In genomic region chr19:42201489-42202289, GRCh38 we compare ENCODE assay signal across 9 cellular contexts. TPM values are rescaled to one million over a fixed set of nuclear protein-coding genes. Genes with fewer than 3 reads are reported as not detected.
A peak's percentile ranks its signal among the peaks of the same experiment; 100 is the strongest.
DNase-seq lines count a peak whose midpoint lies in the region; ATAC-seq and TF ChIP-seq lines count a peak whose summit lies in the region.
"Had no signal": no experiment of that assay in that cellular context is flagged by ENCODE, and none has a peak within 500 bp of the region (broad histone marks: within the 10 kb centered on the region; RNA-seq: fewer than 3 reads in every experiment).

No MANE protein-coding gene starts in this region.

- H2AFZ ChIP-seq in DND-41 (ENCODE audit: low read depth, low read length), result no peak overlapping the region

- peaks cover 61% of the 10 kb centered on the region for H3K36me3 ChIP-seq in DND-41 (ENCODE audit: insufficient read depth, low read length)
- H3K36me3 ChIP-seq in lung (ENCODE audit: control insufficient read depth in 2 of 2, insufficient read depth in 2 of 2, low read length in 2 of 2), result peaks cover 21 to 62% of the 10 kb centered on the region in 2 donors

- no peak overlapping the region for H3K9ac ChIP-seq in DND-41 (ENCODE audit: low read depth, low read length)

- peaks cover 19% of the 10 kb centered on the region for H3K79me2 ChIP-seq in DND-41 (ENCODE audit: insufficient read depth, low read length)

- H4K20me1 ChIP-seq in DND-41 (ENCODE audit: insufficient read depth, low read length), result peaks cover 8% of the 10 kb centered on the region

- no peak for ATAC-seq in DND-41 (ENCODE audit: insufficient read depth, low read depth)
- ATAC-seq in HG03039 (IDR thresholded peaks at IDR 0.05; ENCODE audit: unreplicated experiment), result peak; percentile 35
- peak; percentile 71 for ATAC-seq in lung (ENCODE audit: insufficient read depth, low FRiP score)
- no peak for ATAC-seq in HG03135 (IDR thresholded peaks at IDR 0.05; ENCODE audit: unreplicated experiment)

- H3K27ac ChIP-seq in DND-41 (ENCODE audit: low read length) (0 out of 2 replicates have a peak overlapping the region, but pooled peaks have one; percentile 4), lung (ENCODE audit: low read depth in 1 of 2, low read length in 1 of 2) (peak overlapping the region in 1 of 2 donors; percentile 79)

- H3K9me3 ChIP-seq in DND-41 (ENCODE audit: insufficient read depth, low read length, severe bottlenecking) (no peaks in the 10 kb centered on the region), lung (ENCODE audit: control insufficient read depth in 2 of 2, insufficient read depth in 1 of 2, low read length in 1 of 2) (no peaks in the 10 kb centered on the region)
- H3K9me3 ChIP-seq: thoracic aorta had no signal

- DNase-seq in DND-41 (no peak), lung (ENCODE audit: low spot score) (peak; percentile 52), HuH-7 (ENCODE audit: low spot score) (no peak), LoVo (ENCODE audit: low spot score) (no peak), NCI-H1105 (lab: John Stamatoyannopoulos, UW) (no peak)
- DNase-seq in activated CD8-positive, alpha-beta memory T cell treated with anti-CD3 and anti-CD28 coated beads, Interleukin-2, amount 50 U/mL, for 4 hours, result peak; percentile 39

- TF ChIP-seq CTCF in DND-41 (IDR thresholded peaks at IDR 0.05; ENCODE audit: borderline replicate concordance, extremely low read depth, low read length, poor library complexity, severe bottlenecking) (no peak), lung (IDR thresholded peaks at IDR 0.05; ENCODE audit: control extremely low read depth, extremely low read depth) (no peak)

- H3K4me1 ChIP-seq in DND-41 (ENCODE audit: insufficient read depth, low read length), result peaks cover 48% of the 10 kb centered on the region
- H3K4me1 ChIP-seq in lung (ENCODE audit: control insufficient read depth in 2 of 2, insufficient read depth in 2 of 2, low read length in 2 of 2), result peaks cover 0 to 5% of the 10 kb centered on the region in 2 donors

- 34 to 53% methylated on average over 6 of the region's 6 CpGs for WGBS in lung, 2 donors

- no peak overlapping the region for H3K4me2 ChIP-seq in DND-41 (ENCODE audit: insufficient read depth, low read length)

- H3K4me3 ChIP-seq in DND-41 (ENCODE audit: low read depth in 1 of 2, low read length in 2 of 2), result no peak overlapping the region
- H3K4me3 ChIP-seq in lung, result no peak overlapping the region
- H3K4me3 ChIP-seq: thoracic aorta had no signal

- no peaks in the 10 kb centered on the region for H3K27me3 ChIP-seq in DND-41 (ENCODE audit: insufficient read depth, low read length, poor library complexity)
- H3K27me3 ChIP-seq in lung (ENCODE audit: control insufficient read depth, insufficient read depth), result no peaks in the 10 kb centered on the region

RNA-seq across cellular contexts. Expression of gene DEDD2, which starts 15.8 kb away (rescaled TPM):
- total RNA-seq in lung, result 10 to 100 TPM; 34.1 to 39.4 TPM
- 10 to 100 TPM; 31.4 to 60.8 TPM for polyA plus RNA-seq in lung

RNA-seq across cellular contexts. Expression of gene ZNF526, which starts 18.4 kb away (rescaled TPM):
- 10 to 100 TPM in 1 of 2 donors, 1 to 10 TPM in 1; 5.3 to 14.4 TPM for total RNA-seq in lung
- polyA plus RNA-seq in lung, result 1 to 10 TPM; 4.6 to 5.5 TPM

RNA-seq across cellular contexts. Expression of gene GSK3A, which starts 40.7 kb away (rescaled TPM):
- total RNA-seq in lung, result 10 to 100 TPM; 23.7 to 38.8 TPM
- polyA plus RNA-seq in lung, result 10 to 100 TPM; 53.7 to 54.2 TPM

RNA-seq across cellular contexts. Expression of gene ERF, which starts 53.2 kb away (rescaled TPM):
- total RNA-seq in lung, result 10 to 100 TPM; 24.2 to 53.6 TPM
- polyA plus RNA-seq in lung, result 10 to 100 TPM; 35.2 to 50.8 TPM

Comparison
In these comparisons a context has a peak if more than half of its experiments do, and no peak if none do; other contexts are left out.
1. ATAC-seq: peak in HG03039 (single experiment) and lung (single experiment); none in DND-41 (single experiment) and HG03135 (single experiment).
2. DNase-seq: peak in activated CD8-positive, alpha-beta memory T cell treated with anti-CD3 and anti-CD28 coated beads, Interleukin-2, amount 50 U/mL, for 4 hours (single experiment) and lung (single experiment); none in DND-41 (single experiment), HuH-7 (single experiment), LoVo (single experiment) and NCI-H1105 (single experiment).